In the genomic region with DNA sequence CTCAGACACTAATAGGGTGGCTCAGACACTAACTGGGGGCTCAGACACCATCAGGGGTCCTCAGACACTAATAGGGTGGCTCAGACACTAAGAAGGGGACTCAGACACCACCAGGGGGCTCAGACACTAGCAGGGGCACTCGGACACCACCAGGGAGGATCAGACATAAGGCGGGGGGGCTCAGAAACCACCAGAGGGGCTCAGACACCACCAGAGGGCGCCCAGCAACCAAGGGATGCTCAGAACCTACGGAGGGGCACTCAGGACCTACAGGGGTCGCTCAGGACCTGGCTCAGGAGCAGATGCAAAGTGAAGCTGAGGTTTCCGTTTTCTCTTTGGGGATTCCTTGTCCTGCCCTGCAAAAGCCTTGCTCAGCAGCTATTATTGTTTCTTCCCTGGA, we compare ENCODE assay signal across 8 cellular contexts.
DNase-seq lines count a peak whose midpoint lies in the region; ATAC-seq, FAIRE-seq and TF ChIP-seq lines count a peak whose summit lies in the region.

No MANE protein-coding gene starts in this region.

- no peak for FAIRE-seq in small intestine (lab: Jason Lieb, UNC)

- no peaks in the 10 kb centered on the region for H3K9me3 Mint-ChIP-seq in effector memory CD8-positive, alpha-beta T cell

- no peaks in the 10 kb centered on the region for H3K9me3 ChIP-seq in right atrium auricular region
- no peaks in the 10 kb centered on the region for H3K9me3 ChIP-seq in small intestine (ENCODE audit: control insufficient read depth, low read depth)

- peak overlapping the region in 1 of 2 donors; percentile 54 for H3K27ac Mint-ChIP-seq in effector memory CD8-positive, alpha-beta T cell

- WGBS in small intestine, 3 donors: 19 to 31% (median 31%) methylated on average over 5 to 6 of the region's 6 CpGs

- H3K27me3 ChIP-seq in right atrium auricular region (no peaks in the 10 kb centered on the region), small intestine (ENCODE audit: control insufficient read depth in 2 of 2, insufficient read depth in 2 of 2, low read length in 2 of 2) (no peaks in the 10 kb centered on the region)

- TF ChIP-seq CTCF in right atrium auricular region (IDR thresholded peaks at IDR 0.05): peak in 1 of 2 donors; percentile 35

- no peaks in the 10 kb centered on the region for H3K36me3 Mint-ChIP-seq in effector memory CD8-positive, alpha-beta T cell (ENCODE audit: insufficient read depth)

- H3K4me3 Mint-ChIP-seq in effector memory CD8-positive, alpha-beta T cell: no peak overlapping the region

- H3K36me3 ChIP-seq in right atrium auricular region: no peaks in the 10 kb centered on the region
- no peaks in the 10 kb centered on the region for H3K36me3 ChIP-seq in small intestine (ENCODE audit: control insufficient read depth in 2 of 2, insufficient read depth in 2 of 2, low read length in 2 of 2)

- H3K4me1 ChIP-seq in right atrium auricular region: no peaks in the 10 kb centered on the region
- H3K4me1 ChIP-seq in small intestine (ENCODE audit: control insufficient read depth in 2 of 2, insufficient read depth in 1 of 2, low read depth in 1 of 2, low read length in 1 of 2): no peaks in the 10 kb centered on the region

- H3K4me1 Mint-ChIP-seq in effector memory CD8-positive, alpha-beta T cell (ENCODE audit: low read depth in 2 of 2): peaks cover 3 to 7% of the 10 kb centered on the region in 2 donors

- ATAC-seq in effector memory CD8-positive, alpha-beta T cell (replicated peaks): peak; percentile 86

- H3K4me3 ChIP-seq in right atrium auricular region (no peak overlapping the region), small intestine (ENCODE audit: low read depth in 1 of 2, low read length in 2 of 2) (no peak overlapping the region)

- H3K27me3 Mint-ChIP-seq in effector memory CD8-positive, alpha-beta T cell: peaks cover 65 to 95% of the 10 kb centered on the region in 2 donors

- H3K27ac ChIP-seq in right atrium auricular region: no peak overlapping the region
- H3K27ac ChIP-seq in small intestine (ENCODE audit: low read depth in 1 of 2, low read length in 1 of 2): no peak overlapping the region

- DNase-seq in activated gamma-delta T cell treated with Interleukin-2 at 50 U/mL for 16 hours (peak; percentile 79), activated gamma-delta T cell (lab: John Stamatoyannopoulos, UW) (no peak), UCSD-AML1 (lab: John Stamatoyannopoulos, UW; ENCODE audit: unreplicated experiment) (peak; percentile 47), right atrium auricular region (ENCODE audit: low spot score) (no peak), SHP77 (lab: John Stamatoyannopoulos, UW) (no peak), small intestine (no peak)
- DNase-seq in effector memory CD8-positive, alpha-beta T cell: peak; percentile 53 to 59 (median 53)
- DNase-seq in stimulated activated naive CD4-positive, alpha-beta T cell treated with Interleukin-2 at 50 U/mL for 16 hours (lab: John Stamatoyannopoulos, UW): peak; percentile 54

Comparison
In these comparisons a context has a peak if more than half of its experiments do, and no peak if none do; other contexts are left out.
1. DNase-seq: peak in activated gamma-delta T cell treated with Interleukin-2 at 50 U/mL for 16 hours (single experiment), UCSD-AML1 (single experiment), effector memory CD8-positive, alpha-beta T cell (3 of 3) and stimulated activated naive CD4-positive, alpha-beta T cell treated with Interleukin-2 at 50 U/mL for 16 hours (single experiment); none in activated gamma-delta T cell (single experiment), right atrium auricular region (single experiment), SHP77 (0 of 2) and small intestine (single experiment).